ENCODE assay signal across 12 cellular contexts in genomic region chr17:4509402-4509801, GRCh38. TPM values are rescaled to one million over a fixed set of nuclear protein-coding genes. Genes with fewer than 3 reads are reported as not detected.
A peak's percentile ranks its signal among the peaks of the same experiment; 100 is the strongest.
DNase-seq lines count a peak whose midpoint lies in the region; ATAC-seq and TF ChIP-seq lines count a peak whose summit lies in the region.
"Had no signal": no experiment of that assay in that cellular context is flagged by ENCODE, and none has a peak within 500 bp of the region (broad histone marks: within the 10 kb centered on the region; RNA-seq: fewer than 3 reads in every experiment).

No MANE protein-coding gene starts in this region.

- POLR2A ChIA-PET in activated CD4-positive, alpha-beta T cell treated with anti-CD3 and anti-CD28 coated beads, Interleukin-2, amount 10 ng/mL, durations not matched to agents 7 days and 5 days (lab: Charles Lee), result no interaction called here

- no peaks in the 10 kb centered on the region for H3K9me3 Mint-ChIP-seq in activated CD4-positive, alpha-beta T cell treated with anti-CD3 and anti-CD28 coated beads, Interleukin-2, amount 10 ng/mL, durations not matched to agents 7 days and 5 days
- H3K9me3 Mint-ChIP-seq in activated T-helper 17 cell treated with anti-CD3 and anti-CD28 coated beads, Interleukin-2, amount 50 U/mL, for 72 hours, result no peaks in the 10 kb centered on the region

- intact Hi-C loops in left colon (cut with DNase I, micrococcal nuclease), result no loop called here

- H3K4me3 ChIP-seq in thoracic aorta, result peak overlapping the region; percentile 13
- H3K4me3 ChIP-seq: A549, transverse colon had no signal

- no peaks in the 10 kb centered on the region for H3K36me3 Mint-ChIP-seq in activated CD4-positive, alpha-beta T cell treated with anti-CD3 and anti-CD28 coated beads, Interleukin-2, amount 10 ng/mL, durations not matched to agents 7 days and 5 days (ENCODE audit: low read depth)
- H3K36me3 Mint-ChIP-seq in activated T-helper 17 cell treated with anti-CD3 and anti-CD28 coated beads, Interleukin-2, amount 50 U/mL, for 72 hours (ENCODE audit: low read depth), result no peaks in the 10 kb centered on the region

- peak overlapping the region; percentile 67 for H3K27ac Mint-ChIP-seq in activated CD4-positive, alpha-beta T cell treated with anti-CD3 and anti-CD28 coated beads, Interleukin-2, amount 10 ng/mL, durations not matched to agents 7 days and 5 days
- peak overlapping the region; percentile 73 for H3K27ac Mint-ChIP-seq in activated T-helper 17 cell treated with anti-CD3 and anti-CD28 coated beads, Interleukin-2, amount 50 U/mL, for 72 hours

- no peaks in the 10 kb centered on the region for H3K9me3 ChIP-seq in thoracic aorta
- H3K9me3 ChIP-seq: A549, SK-N-SH, transverse colon had no signal

- CTCF ChIA-PET in activated CD4-positive, alpha-beta T cell treated with anti-CD3 and anti-CD28 coated beads, Interleukin-2, amount 10 ng/mL, durations not matched to agents 7 days and 5 days (lab: Charles Lee), result interaction anchor here (0.7 to 1.6 kb wide), 6 partner anchors 11 to 148 kb away, joined by 3 to 6 read pairs (median 4); partner anchors contain the start of gene SPNS2

- H3K27ac ChIP-seq in thoracic aorta, result peak overlapping the region; percentile 84 to 89
- H3K27ac ChIP-seq: A549 had no signal

- H3K27me3 ChIP-seq in thoracic aorta (replicated peaks; ENCODE audit: insufficient read depth), result no peaks in the 10 kb centered on the region
- H3K27me3 ChIP-seq: transverse colon had no signal

- H3K27me3 Mint-ChIP-seq in activated CD4-positive, alpha-beta T cell treated with anti-CD3 and anti-CD28 coated beads, Interleukin-2, amount 10 ng/mL, durations not matched to agents 7 days and 5 days, result no peaks in the 10 kb centered on the region
- peaks cover 4% of the 10 kb centered on the region for H3K27me3 Mint-ChIP-seq in activated T-helper 17 cell treated with anti-CD3 and anti-CD28 coated beads, Interleukin-2, amount 50 U/mL, for 72 hours

- peaks cover 35% of the 10 kb centered on the region for H3K4me1 Mint-ChIP-seq in activated CD4-positive, alpha-beta T cell treated with anti-CD3 and anti-CD28 coated beads, Interleukin-2, amount 10 ng/mL, durations not matched to agents 7 days and 5 days
- H3K4me1 Mint-ChIP-seq in activated T-helper 17 cell treated with anti-CD3 and anti-CD28 coated beads, Interleukin-2, amount 50 U/mL, for 72 hours, result peaks cover 23% of the 10 kb centered on the region

- no peak overlapping the region for H3K4me3 Mint-ChIP-seq in activated CD4-positive, alpha-beta T cell treated with anti-CD3 and anti-CD28 coated beads, Interleukin-2, amount 10 ng/mL, durations not matched to agents 7 days and 5 days
- peak overlapping the region; percentile 27 for H3K4me3 Mint-ChIP-seq in activated T-helper 17 cell treated with anti-CD3 and anti-CD28 coated beads, Interleukin-2, amount 50 U/mL, for 72 hours

- peak; percentile 78 for ATAC-seq in activated T-helper 17 cell treated with anti-CD3 and anti-CD28 coated beads, Interleukin-2, amount 50 U/mL, for 72 hours (replicated peaks)
- ATAC-seq in left colon, result peak; percentile 50
- ATAC-seq in thoracic aorta (ENCODE audit: insufficient number of reproducible peaks, low FRiP score, low read depth), result peak; percentile 39
- ATAC-seq in GM19467 (IDR thresholded peaks at IDR 0.05; ENCODE audit: unreplicated experiment), result no peak
- ATAC-seq in HG02759 (IDR thresholded peaks at IDR 0.05; ENCODE audit: unreplicated experiment), result no peak
- no peak for ATAC-seq in GM18505 (IDR thresholded peaks at IDR 0.05; ENCODE audit: unreplicated experiment)

- H3K36me3 ChIP-seq in thoracic aorta, result no peaks in the 10 kb centered on the region
- H3K36me3 ChIP-seq: transverse colon had no signal

- H3K4me1 ChIP-seq in thoracic aorta (ENCODE audit: control insufficient read depth in 1 of 2, low read depth in 2 of 2), result peaks cover 13 to 56% of the 10 kb centered on the region in 2 donors
- H3K4me1 ChIP-seq: A549, transverse colon had no signal

- peak; percentile 27 for TF ChIP-seq CTCF in thoracic aorta (IDR thresholded peaks at IDR 0.05)

- no peak for TF ChIP-seq POLR2A in GM18505 (IDR thresholded peaks at IDR 0.05; ENCODE audit: borderline replicate concordance, extremely low read depth, insufficient read depth, insufficient read length)

- DNase-seq in activated CD4-positive, alpha-beta T cell treated with anti-CD3 and anti-CD28 coated beads, Interleukin-2, amount 10 ng/mL, durations not matched to agents 7 days and 5 days, result peak; percentile 61
- no peak for DNase-seq in activated CD4-positive, alpha-beta T cell treated with anti-CD3 and anti-CD28 coated beads, Interleukin-2, amount 50 U/mL, for 1 hour
- no peak for DNase-seq in left colon
- DNase-seq in thoracic aorta (ENCODE audit: low spot score), result no peak
- DNase-seq: NCI-H1092, SK-N-SH, transverse colon had no signal

RNA-seq across cellular contexts. Expression of gene SPNS2, which starts 10.7 kb away (rescaled TPM):
- total RNA-seq in activated CD4-positive, alpha-beta T cell treated with anti-CD3 and anti-CD28 coated beads, Interleukin-2, amount 10 ng/mL, durations not matched to agents 7 days and 5 days, result under 1 TPM; 0.25 to 0.29 TPM
- under 1 TPM in 1 of 2 donors, not detected in 1; 0.45 TPM for total RNA-seq in activated T-helper 17 cell treated with anti-CD3 and anti-CD28 coated beads, Interleukin-2, amount 50 U/mL, for 72 hours
- total RNA-seq in left colon (10 to 100 TPM; 12.4 to 13.5 TPM), thoracic aorta (10 to 100 TPM in 1 of 2 donors, 1 to 10 TPM in 1; 9.1 to 23.9 TPM)

RNA-seq across cellular contexts. Expression of gene MYBBP1A, which starts 45.8 kb away (rescaled TPM):
- total RNA-seq in activated CD4-positive, alpha-beta T cell treated with anti-CD3 and anti-CD28 coated beads, Interleukin-2, amount 10 ng/mL, durations not matched to agents 7 days and 5 days, result 10 to 100 TPM; 58.0 to 59.0 TPM
- 10 to 100 TPM; 47.5 to 95.4 TPM for total RNA-seq in activated T-helper 17 cell treated with anti-CD3 and anti-CD28 coated beads, Interleukin-2, amount 50 U/mL, for 72 hours
- total RNA-seq in left colon (10 to 100 TPM; 28.1 to 41.6 TPM), thoracic aorta (10 to 100 TPM; 47.4 to 92.6 TPM)

RNA-seq across cellular contexts. Expression of gene GGT6, which starts 51.0 kb away (rescaled TPM):
- total RNA-seq in activated CD4-positive, alpha-beta T cell treated with anti-CD3 and anti-CD28 coated beads, Interleukin-2, amount 10 ng/mL, durations not matched to agents 7 days and 5 days, result not detected
- total RNA-seq in activated T-helper 17 cell treated with anti-CD3 and anti-CD28 coated beads, Interleukin-2, amount 50 U/mL, for 72 hours, result not detected
- total RNA-seq in left colon (100 to 1,000 TPM; 185 to 232 TPM), thoracic aorta (not detected)

Comparison
In these comparisons a context has a peak if more than half of its experiments do, and no peak if none do; other contexts are left out.
1. ATAC-seq: peak in activated T-helper 17 cell treated with anti-CD3 and anti-CD28 coated beads, Interleukin-2, amount 50 U/mL, for 72 hours (single experiment), left colon (single experiment) and thoracic aorta (single experiment); none in GM19467 (single experiment), HG02759 (single experiment) and GM18505 (single experiment).
2. RNA of gene SPNS2, which starts 10.7 kb away (total RNA-seq): 9.1 to 23.9 TPM in thoracic aorta and 12.4 to 13.5 TPM in left colon; 0.45 TPM in activated T-helper 17 cell treated with anti-CD3 and anti-CD28 coated beads, Interleukin-2, amount 50 U/mL, for 72 hours and 0.25 to 0.29 TPM in activated CD4-positive, alpha-beta T cell treated with anti-CD3 and anti-CD28 coated beads, Interleukin-2, amount 10 ng/mL, durations not matched to agents 7 days and 5 days; every median in the first group is over 4 times any median in the second.
3. RNA of gene GGT6, which starts 51.0 kb away (total RNA-seq): 185 to 232 TPM in left colon; not detected in activated CD4-positive, alpha-beta T cell treated with anti-CD3 and anti-CD28 coated beads, Interleukin-2, amount 10 ng/mL, durations not matched to agents 7 days and 5 days, not detected in activated T-helper 17 cell treated with anti-CD3 and anti-CD28 coated beads, Interleukin-2, amount 50 U/mL, for 72 hours and not detected in thoracic aorta; every median in the first group is over 100 times any median in the second.